1 cellular context compared by ENCODE assay signal in the genomic region with DNA sequence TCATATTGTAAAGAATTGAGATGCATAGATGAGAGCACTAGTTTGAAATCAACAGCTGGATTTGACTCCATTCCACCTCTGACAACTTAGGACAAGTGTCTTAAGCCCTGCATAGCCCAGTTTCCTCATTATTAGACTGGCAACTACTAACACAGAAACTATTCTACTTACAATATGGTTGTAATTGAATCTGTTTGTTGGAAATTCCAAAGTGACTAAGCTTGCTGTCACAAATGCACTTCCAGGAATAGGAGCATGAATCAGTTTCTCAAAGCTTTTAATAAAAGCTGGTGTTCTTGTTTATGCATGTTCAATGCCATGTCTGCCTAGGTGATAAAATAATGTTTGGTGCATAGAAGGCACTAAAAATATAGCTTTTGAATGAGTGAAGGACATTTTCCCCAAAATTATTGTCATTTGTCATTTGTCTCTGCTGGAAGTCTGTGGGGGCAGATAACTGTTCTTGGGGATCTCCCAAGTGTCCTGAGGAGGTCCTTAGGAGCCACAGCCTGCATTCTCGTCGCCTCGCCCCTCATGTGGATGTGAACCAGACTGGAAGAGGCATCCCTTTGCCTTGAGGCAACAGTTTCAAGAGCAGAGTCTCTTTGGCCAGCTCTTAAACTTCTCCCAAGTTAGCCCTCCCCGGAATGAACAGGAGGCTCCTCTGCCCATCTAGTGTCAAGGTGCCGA.
TF ChIP-seq lines count a peak whose summit lies in the region.

No MANE protein-coding gene starts in this region.

TF ChIP-seq in endothelial cell of umbilical vein, 7 proteins besides CTCF, POLR2A, EP300 and RAD21 (continued from another document):
- no peak for TF ChIP-seq POLR2AphosphoS5 (IDR thresholded peaks at IDR 0.05; ENCODE audit: insufficient read depth, low read depth, low read length)
